ENCODE assay signal across 16 cellular contexts in the genomic region with DNA sequence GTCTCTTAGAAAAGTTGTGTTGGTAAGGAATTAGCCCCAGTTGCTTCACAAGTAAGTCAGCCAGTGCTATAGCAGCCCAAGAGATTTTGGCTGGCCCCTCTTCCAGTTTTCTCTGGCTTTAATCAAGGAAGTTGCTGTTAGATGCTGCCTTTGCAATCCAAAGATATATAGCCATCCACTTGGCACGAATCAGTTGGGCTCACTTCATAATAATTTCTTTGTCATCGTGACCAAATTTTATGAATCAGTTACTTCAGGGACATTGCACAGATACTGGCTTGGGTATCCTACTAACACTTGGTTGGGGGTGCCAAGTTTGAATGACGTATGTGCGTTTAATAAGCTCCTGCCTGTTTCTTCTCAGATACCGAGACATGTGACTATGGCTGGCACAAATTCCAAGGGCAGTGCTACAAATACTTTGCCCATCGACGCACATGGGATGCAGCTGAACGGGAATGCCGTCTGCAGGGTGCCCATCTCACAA.
DNase-seq lines count a peak whose midpoint lies in the region; ATAC-seq and TF ChIP-seq lines count a peak whose summit lies in the region.
"Had no signal": no experiment of that assay in that cellular context is flagged by ENCODE, and none has a peak within 500 bp of the region (broad histone marks: within the 10 kb centered on the region; RNA-seq: fewer than 3 reads in every experiment).

No MANE protein-coding gene starts in this region.

- peak; percentile 67 for ATAC-seq in body of pancreas

- TF ChIP-seq CTCF in body of pancreas (IDR thresholded peaks at IDR 0.05) = no peak
- TF ChIP-seq CTCF in hepatocyte (IDR thresholded peaks at IDR 0.05; ENCODE audit: poor library complexity) = no peak
- TF ChIP-seq CTCF in neural progenitor cell (IDR thresholded peaks at IDR 0.05) = no peak

- H3K27ac Mint-ChIP-seq in neural progenitor cell = no peak overlapping the region
- H3K27ac Mint-ChIP-seq: activated naive CD4-positive, alpha-beta T cell treated with anti-CD3 and anti-CD28 coated beads, Interleukin-2, amount 10 ng/mL, durations not matched to agents 7 days and 5 days had no signal

- H3K4me3 Mint-ChIP-seq in neural progenitor cell = no peak overlapping the region
- H3K4me3 Mint-ChIP-seq: activated naive CD4-positive, alpha-beta T cell treated with anti-CD3 and anti-CD28 coated beads, Interleukin-2, amount 10 ng/mL, durations not matched to agents 7 days and 5 days had no signal

- no peak overlapping the region for H3K4me2 ChIP-seq in hepatocyte
- peak overlapping the region; percentile 28 for H3K4me2 ChIP-seq in skeletal muscle satellite cell (ENCODE audit: low read length)
- H3K4me2 ChIP-seq in neural progenitor cell = no peak overlapping the region

- H3K27me3 ChIP-seq in body of pancreas (no peaks in the 10 kb centered on the region), hepatocyte (no peaks in the 10 kb centered on the region), skeletal muscle satellite cell (ENCODE audit: control insufficient read depth, insufficient read depth, low read length) (no peaks in the 10 kb centered on the region), neural progenitor cell (no peaks in the 10 kb centered on the region)
- H3K27me3 ChIP-seq: breast epithelium had no signal

- in situ Hi-C loops in Caki2 (cut with HindIII; ENCODE audit: low pct_unique_long_range_greater_than_20kb, low sequenced_read_pairs) = no loop called here

- no peaks in the 10 kb centered on the region for H3K9me2 ChIP-seq in hepatocyte (replicated peaks; ENCODE audit: insufficient read depth)

- no peaks in the 10 kb centered on the region for H3K9me3 ChIP-seq in body of pancreas
- H3K9me3 ChIP-seq in hepatocyte (ENCODE audit: low read depth) = no peaks in the 10 kb centered on the region
- H3K9me3 ChIP-seq in skeletal muscle satellite cell (replicated peaks; ENCODE audit: low read length) = no peaks in the 10 kb centered on the region
- H3K9me3 ChIP-seq in neural progenitor cell (ENCODE audit: low read depth) = no peaks in the 10 kb centered on the region
- H3K9me3 ChIP-seq: breast epithelium, lower lobe of right lung had no signal

- no peaks in the 10 kb centered on the region for H3F3A ChIP-seq in neural progenitor cell (ENCODE audit: low read depth)

- intact Hi-C loops in body of pancreas (cut with DNase I) = no loop called here

- 48 to 53% methylated on average over 9 of the region's 9 CpGs for WGBS in body of pancreas, 2 donors
- 88% methylated on average over 9 of the region's 9 CpGs for WGBS in hepatocyte (ENCODE audit: low lambda C conversion rate, missing lambda C conversion rate)

- peak overlapping the region; percentile 23 for H3K9ac ChIP-seq in skeletal muscle satellite cell (ENCODE audit: low read depth, low read length)
- no peak overlapping the region for H3K9ac ChIP-seq in neural progenitor cell

- H3K27ac ChIP-seq in body of pancreas (no peak overlapping the region), hepatocyte (peak overlapping the region; percentile 60), neural progenitor cell (no peak overlapping the region)
- H3K27ac ChIP-seq: breast epithelium, lower lobe of right lung had no signal

- DNase-seq in Caki2 (ENCODE audit: low read depth) (peak; percentile 45), body of pancreas (peak in 3 of 4 donors; percentile 11 to 25 (median 16)), hepatocyte (ENCODE audit: low spot score) (no peak), middle frontal gyrus (ENCODE audit: extremely low spot score, low spot score) (no peak), NCI-H2029 treated with DMSO at 0.1 percent for 48 hours (lab: John Stamatoyannopoulos, UW) (no peak), neural progenitor cell (ENCODE audit: low spot score) (no peak)
- no peak for DNase-seq in stimulated activated CD4-positive, alpha-beta T cell treated with anti-CD3 and anti-CD28 coated beads, Interleukin-4, amount 100 ng/mL, for 1 hour
- DNase-seq: activated CD4-positive, alpha-beta T cell treated with anti-CD3 and anti-CD28 coated beads for 1 hour; activated naive CD4-positive, alpha-beta T cell treated with anti-CD3 and anti-CD28 coated beads, Interleukin-2, amount 10 ng/mL, durations not matched to agents 7 days and 5 days; lower lobe of right lung; NCI-H1092; SHP77; stimulated activated naive CD4-positive, alpha-beta T cell treated with Interleukin-2 at 50 U/mL for 16 hours had no signal

- H3K79me2 ChIP-seq in hepatocyte = no peaks in the 10 kb centered on the region
- H3K79me2 ChIP-seq in neural progenitor cell (ENCODE audit: low read depth) = no peaks in the 10 kb centered on the region

- TF ChIP-seq POLR2A in body of pancreas (IDR thresholded peaks at IDR 0.05) = no peak

- no peaks in the 10 kb centered on the region for H3K27me3 Mint-ChIP-seq in neural progenitor cell (ENCODE audit: insufficient read depth, low read depth)
- H3K27me3 Mint-ChIP-seq: activated naive CD4-positive, alpha-beta T cell treated with anti-CD3 and anti-CD28 coated beads, Interleukin-2, amount 10 ng/mL, durations not matched to agents 7 days and 5 days had no signal

- H3K9me3 Mint-ChIP-seq in neural progenitor cell = no peaks in the 10 kb centered on the region
- H3K9me3 Mint-ChIP-seq: activated naive CD4-positive, alpha-beta T cell treated with anti-CD3 and anti-CD28 coated beads, Interleukin-2, amount 10 ng/mL, durations not matched to agents 7 days and 5 days had no signal

- no peaks in the 10 kb centered on the region for H3K4me1 Mint-ChIP-seq in neural progenitor cell
- H3K4me1 Mint-ChIP-seq: activated naive CD4-positive, alpha-beta T cell treated with anti-CD3 and anti-CD28 coated beads, Interleukin-2, amount 10 ng/mL, durations not matched to agents 7 days and 5 days had no signal

- H4K20me1 ChIP-seq in hepatocyte (ENCODE audit: insufficient read depth, poor library complexity, severe bottlenecking) (no peaks in the 10 kb centered on the region), neural progenitor cell (ENCODE audit: low read depth) (no peaks in the 10 kb centered on the region)

- H3K4me3 ChIP-seq in body of pancreas = no peak overlapping the region
- H3K4me3 ChIP-seq in hepatocyte = no peak overlapping the region
- no peak overlapping the region for H3K4me3 ChIP-seq in skeletal muscle satellite cell (ENCODE audit: low read length)
- H3K4me3 ChIP-seq in neural progenitor cell = no peak overlapping the region
- H3K4me3 ChIP-seq: breast epithelium, lower lobe of right lung, skin epidermis had no signal

- H3K36me3 ChIP-seq in body of pancreas (replicated peaks in 1 of 2; ENCODE audit: insufficient read depth in 1 of 2, low read depth in 2 of 2) (no peaks in the 10 kb centered on the region), hepatocyte (replicated peaks; ENCODE audit: insufficient read depth, low read depth) (no peaks in the 10 kb centered on the region), skeletal muscle satellite cell (ENCODE audit: insufficient read depth, low read length) (peaks cover 17% of the 10 kb centered on the region), neural progenitor cell (peaks cover 8% of the 10 kb centered on the region)
- H3K36me3 ChIP-seq: breast epithelium, lower lobe of right lung had no signal

- H3K36me3 Mint-ChIP-seq in neural progenitor cell = peaks cover 53% of the 10 kb centered on the region
- H3K36me3 Mint-ChIP-seq: activated naive CD4-positive, alpha-beta T cell treated with anti-CD3 and anti-CD28 coated beads, Interleukin-2, amount 10 ng/mL, durations not matched to agents 7 days and 5 days had no signal

- H2AFZ ChIP-seq in hepatocyte (no peak overlapping the region), neural progenitor cell (replicated peaks) (no peak overlapping the region)

- H3K4me1 ChIP-seq in body of pancreas (peaks cover 7% of the 10 kb centered on the region), hepatocyte (ENCODE audit: insufficient read depth) (peaks cover 14% of the 10 kb centered on the region), skeletal muscle satellite cell (ENCODE audit: control insufficient read depth, insufficient read depth, low read length) (peaks cover 41% of the 10 kb centered on the region), neural progenitor cell (no peaks in the 10 kb centered on the region)
- H3K4me1 ChIP-seq: breast epithelium, lower lobe of right lung had no signal

Comparison
In these comparisons a context has a peak if more than half of its experiments do, and no peak if none do; other contexts are left out.
1. DNase-seq: peak in Caki2 (single experiment) and body of pancreas (3 of 4); none in hepatocyte (single experiment), middle frontal gyrus (single experiment), stimulated activated CD4-positive, alpha-beta T cell treated with anti-CD3 and anti-CD28 coated beads, Interleukin-4, amount 100 ng/mL, for 1 hour (single experiment), NCI-H2029 treated with DMSO at 0.1 percent for 48 hours (single experiment) and neural progenitor cell (single experiment).